In genomic region chr9:95874989-95875304, GRCh38 we compare ENCODE assay signal across 8 cellular contexts. TPM values are rescaled to one million over a fixed set of nuclear protein-coding genes. Genes with fewer than 3 reads are reported as not detected.
DNase-seq lines count a peak whose midpoint lies in the region; ATAC-seq and FAIRE-seq lines count a peak whose summit lies in the region.

No MANE protein-coding gene starts in this region.

- no peaks in the 10 kb centered on the region for H3K36me3 ChIP-seq in small intestine (ENCODE audit: control insufficient read depth in 2 of 2, insufficient read depth in 2 of 2, low read length in 2 of 2)

- FAIRE-seq in small intestine (lab: Jason Lieb, UNC), result no peak

- WGBS in small intestine, 3 donors, result 0 to 1% (median 0%) methylated on average over 20 of the region's 20 CpGs

- no peak overlapping the region for H3K27ac ChIP-seq in small intestine (ENCODE audit: low read depth in 1 of 2, low read length in 1 of 2)

- DNase-seq in D341Med (ENCODE audit: low spot score) (peak; percentile 56), SK-MEL-5 (ENCODE audit: low read depth, low spot score) (peak; percentile 37), left ventricle myocardium superior (peak; percentile 77), small intestine (peak; percentile 62), T1000 (lab: John Stamatoyannopoulos, UW) (no peak)
- DNase-seq in activated naive CD4-positive, alpha-beta T cell treated with Interleukin-2 at 50 U/mL for 16 hours, result peak; percentile 66

- H3K4me3 ChIP-seq in small intestine (ENCODE audit: low read depth in 1 of 2, low read length in 2 of 2), result peak overlapping the region in 1 of 2 donors; percentile 89

- peak; percentile 38 for ATAC-seq in HG02852 (IDR thresholded peaks at IDR 0.05; ENCODE audit: unreplicated experiment)
- ATAC-seq in left ventricle myocardium superior, result peak; percentile 65
- no peak for ATAC-seq in GM19328 (IDR thresholded peaks at IDR 0.05; ENCODE audit: unreplicated experiment)

- H3K9me3 ChIP-seq in small intestine (ENCODE audit: control insufficient read depth, low read depth), result no peaks in the 10 kb centered on the region

- in situ Hi-C loops in SK-MEL-5 (cut with HindIII; ENCODE audit: low pct_unique_long_range_greater_than_20kb, low sequenced_read_pairs), result no loop called here

- intact Hi-C loops in left ventricle myocardium superior (cut with micrococcal nuclease), result no loop called here

- H3K27me3 ChIP-seq in small intestine (ENCODE audit: control insufficient read depth in 2 of 2, insufficient read depth in 2 of 2, low read length in 2 of 2), result no peaks in the 10 kb centered on the region

- peaks cover 0 to 3% of the 10 kb centered on the region in 2 donors for H3K4me1 ChIP-seq in small intestine (ENCODE audit: control insufficient read depth in 2 of 2, insufficient read depth in 1 of 2, low read depth in 1 of 2, low read length in 1 of 2)

RNA-seq across cellular contexts. Expression of gene ERCC6L2, which starts 0.5 kb away (rescaled TPM):
- 47.2 and 65.8 TPM in 2 replicates for total RNA-seq in SK-MEL-5 (2014; rRNA removed; shearing (Covaris generic))
- 13.4 and 32.6 TPM in 2 replicates for polyA plus RNA-seq in SK-MEL-5 (2015; cell fraction: cytosol; rRNA removed)
- polyA plus RNA-seq in SK-MEL-5 (2015; cell fraction: nucleus; rRNA removed), result 22.3 and 43.6 TPM in 2 replicates
- 22.9 TPM for total RNA-seq in left ventricle myocardium superior
- polyA plus RNA-seq in small intestine, result 10 to 100 TPM in 1 of 3 donors, 1 to 10 TPM in 2; 4.9 to 10.1 (median 8.5) TPM
